In the genomic region with DNA sequence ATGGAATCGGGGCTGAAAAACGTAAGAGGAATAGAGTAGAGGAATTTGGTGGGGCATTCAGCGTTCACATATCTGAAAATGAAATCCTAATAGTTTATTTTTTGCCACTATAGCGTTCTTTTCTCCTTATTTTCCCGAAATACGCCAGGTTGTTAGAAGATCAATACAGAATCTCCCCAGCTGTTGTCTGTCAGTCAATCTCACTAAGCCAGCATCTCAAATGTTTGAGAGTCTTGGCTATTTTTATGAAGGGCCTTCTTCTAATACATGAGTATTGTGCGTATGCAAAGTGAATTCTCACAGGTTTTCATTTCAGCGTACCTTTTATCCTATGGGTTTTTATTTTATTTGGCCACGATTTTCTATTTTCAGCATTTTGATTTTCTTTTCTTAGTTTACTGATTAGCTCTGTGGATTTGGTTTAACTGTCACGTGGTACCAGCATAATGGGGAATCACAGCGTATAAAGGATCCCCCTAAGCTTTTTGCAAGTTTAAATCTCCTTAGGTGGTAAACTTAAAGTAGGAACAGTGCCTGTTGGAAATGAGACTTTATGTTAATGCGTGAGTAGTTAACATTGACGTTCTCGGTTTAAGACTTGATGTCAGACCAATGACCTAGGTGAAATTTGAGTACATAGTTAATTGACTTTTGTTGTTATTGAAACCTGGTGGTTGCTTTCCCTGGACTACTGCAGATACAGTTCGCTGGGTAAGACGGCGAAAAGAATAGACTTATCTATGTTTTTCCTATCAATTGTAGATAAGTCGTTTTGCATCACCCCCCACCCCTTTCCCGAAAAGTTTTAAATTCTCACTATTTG, we compare ENCODE assay signal across 8 cellular contexts. TPM values are rescaled to one million over a fixed set of nuclear protein-coding genes. Genes with fewer than 3 reads are reported as not detected.
DNase-seq lines count a peak whose midpoint lies in the region; ATAC-seq lines count a peak whose summit lies in the region.

No MANE protein-coding gene starts in this region.

- peak overlapping the region; percentile 98 for H3K4me3 Mint-ChIP-seq in activated CD4-positive, alpha-beta T cell treated with anti-CD3 and anti-CD28 coated beads for 36 hours
- peak overlapping the region; percentile 89 for H3K4me3 Mint-ChIP-seq in activated CD4-positive, alpha-beta memory T cell treated with anti-CD3 and anti-CD28 coated beads, Interleukin-2, amount 10 ng/mL, durations not matched to agents 7 days and 5 days
- peak overlapping the region; percentile 91 for H3K4me3 Mint-ChIP-seq in stimulated activated memory B cell treated with anti-CD40 and anti-IgM and Interleukin-4, amounts not matched to agents 10 μg/mL and 1 μg/mL and 100 μg/mL, for 72 hours

- H3K4me3 ChIP-seq in iPS-18a (ENCODE audit: low read length), result peak overlapping the region; percentile 96

- intact Hi-C loops in activated CD4-positive, alpha-beta T cell treated with anti-CD3 and anti-CD28 coated beads for 36 hours (cut with DNase I, micrococcal nuclease), result loop anchor here (2.0 to 10.0 kb wide), 5 partner anchors 236 to 1881 kb away; a partner anchor contains a TSS

- peaks cover 21% of the 10 kb centered on the region for H3K36me3 ChIP-seq in iPS-18a (ENCODE audit: control insufficient read depth, low read depth, low read length)

- H3K27ac ChIP-seq in iPS-18a (ENCODE audit: low read length), result peak overlapping the region; percentile 89

- no peak for ATAC-seq in activated CD4-positive, alpha-beta T cell treated with anti-CD3 and anti-CD28 coated beads for 36 hours
- ATAC-seq in stimulated activated memory B cell treated with anti-CD40 and anti-IgM and Interleukin-4, amounts not matched to agents 10 μg/mL and 1 μg/mL and 100 μg/mL, for 72 hours, result no peak
- ATAC-seq in HG02885 (IDR thresholded peaks at IDR 0.05; ENCODE audit: poor library complexity, unreplicated experiment) (no peak), GM21717 (IDR thresholded peaks at IDR 0.05; ENCODE audit: unreplicated experiment) (no peak)

- H3K4me1 ChIP-seq in iPS-18a (ENCODE audit: control insufficient read depth, low read depth, low read length), result peaks cover 15% of the 10 kb centered on the region

- peak overlapping the region; percentile 99 for H3K9ac ChIP-seq in iPS-18a (ENCODE audit: low read length)

- H3K27me3 ChIP-seq in iPS-18a (ENCODE audit: control insufficient read depth, insufficient read depth, low read length), result no peaks in the 10 kb centered on the region

- CTCF ChIA-PET in activated CD4-positive, alpha-beta T cell treated with anti-CD3 and anti-CD28 coated beads for 36 hours (lab: Charles Lee), result interaction anchor here (0.6 to 0.7 kb wide), 2 partner anchors 24 to 25 kb away, joined by 3 read pairs; no protein-coding TSS in a partner anchor
- CTCF ChIA-PET in activated CD4-positive, alpha-beta memory T cell treated with anti-CD3 and anti-CD28 coated beads, Interleukin-2, amount 10 ng/mL, durations not matched to agents 7 days and 5 days (lab: Charles Lee), result interaction anchor here (1.2 to 1.8 kb wide), 2 partner anchors 39 to 44 kb away, joined by 5 read pairs; no protein-coding TSS in a partner anchor

- H3K4me1 Mint-ChIP-seq in activated CD4-positive, alpha-beta T cell treated with anti-CD3 and anti-CD28 coated beads for 36 hours, result peaks cover 55% of the 10 kb centered on the region
- peaks cover 50% of the 10 kb centered on the region for H3K4me1 Mint-ChIP-seq in activated CD4-positive, alpha-beta memory T cell treated with anti-CD3 and anti-CD28 coated beads, Interleukin-2, amount 10 ng/mL, durations not matched to agents 7 days and 5 days
- H3K4me1 Mint-ChIP-seq in stimulated activated memory B cell treated with anti-CD40 and anti-IgM and Interleukin-4, amounts not matched to agents 10 μg/mL and 1 μg/mL and 100 μg/mL, for 72 hours, result peaks cover 61% of the 10 kb centered on the region

- no peaks in the 10 kb centered on the region for H3K27me3 Mint-ChIP-seq in activated CD4-positive, alpha-beta T cell treated with anti-CD3 and anti-CD28 coated beads for 36 hours
- no peaks in the 10 kb centered on the region for H3K27me3 Mint-ChIP-seq in activated CD4-positive, alpha-beta memory T cell treated with anti-CD3 and anti-CD28 coated beads, Interleukin-2, amount 10 ng/mL, durations not matched to agents 7 days and 5 days
- no peaks in the 10 kb centered on the region for H3K27me3 Mint-ChIP-seq in stimulated activated memory B cell treated with anti-CD40 and anti-IgM and Interleukin-4, amounts not matched to agents 10 μg/mL and 1 μg/mL and 100 μg/mL, for 72 hours

- H3K36me3 Mint-ChIP-seq in activated CD4-positive, alpha-beta T cell treated with anti-CD3 and anti-CD28 coated beads for 36 hours (ENCODE audit: low read depth), result peaks cover 33% of the 10 kb centered on the region
- H3K36me3 Mint-ChIP-seq in activated CD4-positive, alpha-beta memory T cell treated with anti-CD3 and anti-CD28 coated beads, Interleukin-2, amount 10 ng/mL, durations not matched to agents 7 days and 5 days (ENCODE audit: low read depth), result peaks cover 37% of the 10 kb centered on the region
- peaks cover 16% of the 10 kb centered on the region for H3K36me3 Mint-ChIP-seq in stimulated activated memory B cell treated with anti-CD40 and anti-IgM and Interleukin-4, amounts not matched to agents 10 μg/mL and 1 μg/mL and 100 μg/mL, for 72 hours

- peak overlapping the region; percentile 98 for H3K27ac Mint-ChIP-seq in activated CD4-positive, alpha-beta T cell treated with anti-CD3 and anti-CD28 coated beads for 36 hours
- H3K27ac Mint-ChIP-seq in activated CD4-positive, alpha-beta memory T cell treated with anti-CD3 and anti-CD28 coated beads, Interleukin-2, amount 10 ng/mL, durations not matched to agents 7 days and 5 days, result peak overlapping the region; percentile 76
- peak overlapping the region; percentile 95 for H3K27ac Mint-ChIP-seq in stimulated activated memory B cell treated with anti-CD40 and anti-IgM and Interleukin-4, amounts not matched to agents 10 μg/mL and 1 μg/mL and 100 μg/mL, for 72 hours

- H3K9me3 Mint-ChIP-seq in activated CD4-positive, alpha-beta T cell treated with anti-CD3 and anti-CD28 coated beads for 36 hours (ENCODE audit: low read depth), result no peaks in the 10 kb centered on the region
- H3K9me3 Mint-ChIP-seq in activated CD4-positive, alpha-beta memory T cell treated with anti-CD3 and anti-CD28 coated beads, Interleukin-2, amount 10 ng/mL, durations not matched to agents 7 days and 5 days, result no peaks in the 10 kb centered on the region
- no peaks in the 10 kb centered on the region for H3K9me3 Mint-ChIP-seq in stimulated activated memory B cell treated with anti-CD40 and anti-IgM and Interleukin-4, amounts not matched to agents 10 μg/mL and 1 μg/mL and 100 μg/mL, for 72 hours

- no peak for DNase-seq in activated CD4-positive, alpha-beta T cell treated with anti-CD3 and anti-CD28 coated beads for 36 hours
- no peak for DNase-seq in activated CD4-positive, alpha-beta T cell treated with anti-CD3 and anti-CD28 coated beads, Interleukin-2, amount 50 U/mL, for 4 hours
- no peak for DNase-seq in activated CD4-positive, alpha-beta memory T cell treated with anti-CD3 and anti-CD28 coated beads, Interleukin-2, amount 10 ng/mL, durations not matched to agents 7 days and 5 days
- DNase-seq in C1 segment of cervical spinal cord (lab: John Stamatoyannopoulos, UW), result no peak

- POLR2A ChIA-PET in activated CD4-positive, alpha-beta T cell treated with anti-CD3 and anti-CD28 coated beads for 36 hours (lab: Charles Lee), result interaction anchor here (0.6 to 1.0 kb wide), 2 partner anchors 15 to 1147 kb away, joined by 3 read pairs; no protein-coding TSS in a partner anchor
- POLR2A ChIA-PET in activated CD4-positive, alpha-beta memory T cell treated with anti-CD3 and anti-CD28 coated beads, Interleukin-2, amount 10 ng/mL, durations not matched to agents 7 days and 5 days (lab: Charles Lee), result interaction anchor here (0.9 to 2.9 kb wide), 9 partner anchors 8 to 1309 kb away, joined by 3 to 20 read pairs (median 4); a partner anchor contains a TSS

- H3K9me3 ChIP-seq in iPS-18a (ENCODE audit: control insufficient read depth, low read depth, low read length), result no peaks in the 10 kb centered on the region

RNA-seq across cellular contexts. Expression of a gene that starts 1.3 kb away (rescaled TPM):
- total RNA-seq in activated CD4-positive, alpha-beta T cell treated with anti-CD3 and anti-CD28 coated beads for 36 hours, result 100 to 1,000 TPM; 175 to 186 TPM
- 100 to 1,000 TPM; 127 to 134 TPM for total RNA-seq in activated CD4-positive, alpha-beta memory T cell treated with anti-CD3 and anti-CD28 coated beads, Interleukin-2, amount 10 ng/mL, durations not matched to agents 7 days and 5 days
